Comparison of ENCODE assay signal across 8 cellular contexts in the genomic region with DNA sequence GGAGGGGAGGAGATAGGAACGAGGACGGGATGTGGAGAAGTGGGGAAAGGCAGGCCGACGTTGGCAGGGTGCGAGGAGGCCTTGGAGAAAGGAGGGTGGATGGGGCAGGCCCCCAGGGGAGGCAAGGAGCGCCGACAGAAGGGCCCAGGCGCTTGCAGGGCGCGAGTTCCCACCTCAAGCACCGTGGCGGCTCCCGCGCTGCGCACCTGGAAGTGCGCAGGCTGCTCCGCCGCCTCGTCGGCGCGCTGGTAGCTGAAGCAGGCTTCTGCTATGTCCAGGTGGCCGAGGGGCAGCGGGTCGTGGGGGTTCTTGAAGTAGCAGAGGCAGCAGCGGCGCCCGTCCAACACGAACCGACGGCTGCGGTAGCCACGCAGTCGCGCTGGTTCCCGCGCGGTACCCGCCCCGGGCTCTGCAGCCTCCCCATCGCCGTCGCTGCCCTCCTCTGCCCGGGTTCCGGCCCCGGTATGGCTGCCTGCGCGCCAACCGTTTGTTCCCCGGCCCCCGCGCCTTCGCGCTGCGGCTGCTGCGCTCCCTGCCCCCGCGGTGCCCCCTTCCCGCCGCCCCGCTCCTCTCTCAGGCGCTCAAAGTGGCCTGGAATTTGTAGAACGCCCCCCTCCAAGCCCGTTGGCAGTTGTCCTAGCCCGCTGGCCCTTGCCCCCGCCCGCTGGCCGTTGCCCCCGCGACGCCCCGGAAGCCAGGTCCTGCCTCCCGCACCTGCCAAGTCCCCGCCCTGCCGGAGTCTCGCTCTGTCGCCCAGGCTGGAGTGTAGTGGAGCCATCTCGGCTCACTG. TPM values are rescaled to one million over a fixed set of nuclear protein-coding genes. Genes with fewer than 3 reads are reported as not detected.
DNase-seq lines count a peak whose midpoint lies in the region; ATAC-seq and TF ChIP-seq lines count a peak whose summit lies in the region.

No MANE protein-coding gene starts in this region.

- peaks cover 21% of the 10 kb centered on the region for H3K4me1 Mint-ChIP-seq in T-helper 1 cell treated with Interleukin-12 subunit alpha and Interleukin-12 subunit beta and Interleukin-4 antibody, amounts not matched to agents 30 μg/mL and 1 μg/mL, for 36 hours (ENCODE audit: low read depth)

- H3K4me1 ChIP-seq in HCT116 (ENCODE audit: control insufficient read depth in 1 of 2, insufficient read depth in 2 of 2, low read length in 2 of 2): peaks cover 8 to 34% of the 10 kb centered on the region in 2 experiments

- H3K9ac ChIP-seq in HCT116 (ENCODE audit: low read length): peak overlapping the region; percentile 77

- no TSS peak for BruUV-seq in HCT116 (replicated peaks; lab: Mats Ljungman, UMichigan)

- H4K20me1 ChIP-seq in HCT116 (ENCODE audit: insufficient read depth): no peaks in the 10 kb centered on the region

- H3K27me3 Mint-ChIP-seq in T-helper 1 cell treated with Interleukin-12 subunit alpha and Interleukin-12 subunit beta and Interleukin-4 antibody, amounts not matched to agents 30 μg/mL and 1 μg/mL, for 36 hours (ENCODE audit: low read depth): no peaks in the 10 kb centered on the region

- intact Hi-C loops in HCT116 (cut with micrococcal nuclease): loop anchor here (2.0 kb wide), 2 partner anchors 57 to 67 kb away; a partner anchor contains a TSS

- H3K36me3 ChIP-seq in HCT116 (ENCODE audit: control insufficient read depth in 1 of 2, insufficient read depth in 2 of 2, low read length in 2 of 2): peaks cover 0 to 9% of the 10 kb centered on the region in 2 experiments; a peak in 1 of 4 replicates

- POLR2A ChIA-PET in HCT116 (lab: Charles Lee): interaction anchor here (1.7 kb wide), 1 partner anchor 68 kb away, joined by 8 read pairs; a partner anchor contains a TSS

- peaks cover 31% of the 10 kb centered on the region for H3K79me2 ChIP-seq in HCT116 (ENCODE audit: insufficient read depth, low read length)

- in situ Hi-C loops in astrocyte of the cerebellum (cut with HindIII; ENCODE audit: low sequenced_read_pairs): no loop called here

- H3K4me3 ChIP-seq in GM12864 (ENCODE audit: low read depth, low read length) (peak overlapping the region; percentile 87), HCT116 (replicated peaks in 1 of 2; ENCODE audit: low read depth in 1 of 2, low read length in 2 of 2) (peak overlapping the region; percentile 84 to 94), astrocyte of the cerebellum (ENCODE audit: low read depth, low read length) (peak overlapping the region; percentile 74), iPS-18c (ENCODE audit: insufficient read depth, low read depth, low read length) (peak overlapping the region; percentile 72)

- TF ChIP-seq POLR2A in HCT116 (IDR thresholded peaks at IDR 0.05; ENCODE audit: borderline replicate concordance, extremely low read depth, insufficient read depth, insufficient read length): no peak

- no peaks in the 10 kb centered on the region for H3K27me3 ChIP-seq in HCT116 (ENCODE audit: insufficient read depth, low read length)

- CTCF ChIA-PET in HCT116 (lab: Charles Lee): interaction anchor here (0.8 to 1.5 kb wide), 2 partner anchors 45 to 206 kb away, joined by 3 read pairs; no protein-coding TSS in a partner anchor

- peak overlapping the region; percentile 50 for H2AFZ ChIP-seq in HCT116 (ENCODE audit: low read depth, low read length, poor library complexity, severe bottlenecking)

- TF ChIP-seq CTCF in GM12864 (IDR thresholded peaks at IDR 0.05; ENCODE audit: low read depth, low read length, missing control alignments) (no peak), HCT116 (IDR thresholded peaks at IDR 0.05 in 2 of 3, conservative IDR thresholded peaks at IDR 0.05 in 1 of 3; ENCODE audit: borderline replicate concordance in 1 of 3, insufficient read depth in 1 of 3, low read depth in 2 of 3, low read length in 2 of 3) (no peak), astrocyte of the cerebellum (IDR thresholded peaks at IDR 0.05; ENCODE audit: low read depth, low read length, missing control alignments) (no peak)

- peak overlapping the region; percentile 72 for H3K27ac ChIP-seq in HCT116 (ENCODE audit: low read depth, low read length)

- H3K9me2 ChIP-seq in HCT116 (ENCODE audit: insufficient read depth): no peaks in the 10 kb centered on the region

- TF ChIP-seq RAD21 in HCT116 (IDR thresholded peaks at IDR 0.05; ENCODE audit: low read depth): no peak

- H3K9me3 Mint-ChIP-seq in T-helper 1 cell treated with Interleukin-12 subunit alpha and Interleukin-12 subunit beta and Interleukin-4 antibody, amounts not matched to agents 30 μg/mL and 1 μg/mL, for 36 hours: no peaks in the 10 kb centered on the region

- H3K4me2 ChIP-seq in HCT116 (ENCODE audit: low read length): peak overlapping the region; percentile 79

- ATAC-seq in HCT116: peak; percentile 83

- peak overlapping the region; percentile 95 for H3K4me3 Mint-ChIP-seq in T-helper 1 cell treated with Interleukin-12 subunit alpha and Interleukin-12 subunit beta and Interleukin-4 antibody, amounts not matched to agents 30 μg/mL and 1 μg/mL, for 36 hours

- RAD21 ChIA-PET in HCT116 (lab: Charles Lee; ENCODE audit: low non-redundant PET in 1 of 2, low total read pairs in 2 of 2, uncharacterized antibody in 2 of 2, unreplicated experiment in 2 of 2): no interaction called here

- DNase-seq in GM12864 (ENCODE audit: low read depth): peak; percentile 26
- peak; percentile 52 for DNase-seq in HCT116 (ENCODE audit: low read depth, low spot score)
- peak; percentile 66 for DNase-seq in M059J (ENCODE audit: low read depth)
- no peak for DNase-seq in astrocyte of the cerebellum (ENCODE audit: low read depth)
- peak; percentile 39 to 66 for DNase-seq in stimulated activated CD4-positive, alpha-beta T cell treated with anti-CD3 and anti-CD28 coated beads, Interleukin-12 subunit alpha, Interleukin-12 subunit beta, amount 100 ng/mL, for 24 hours (ENCODE audit: low read depth in 2 of 2)
- DNase-seq in NCI-H1694 (lab: John Stamatoyannopoulos, UW): no peak

- peaks cover 18% of the 10 kb centered on the region for H3K36me3 Mint-ChIP-seq in T-helper 1 cell treated with Interleukin-12 subunit alpha and Interleukin-12 subunit beta and Interleukin-4 antibody, amounts not matched to agents 30 μg/mL and 1 μg/mL, for 36 hours (ENCODE audit: low read depth)

- H3K27ac Mint-ChIP-seq in T-helper 1 cell treated with Interleukin-12 subunit alpha and Interleukin-12 subunit beta and Interleukin-4 antibody, amounts not matched to agents 30 μg/mL and 1 μg/mL, for 36 hours: peak overlapping the region; percentile 99

- no peaks in the 10 kb centered on the region for H3K9me3 ChIP-seq in HCT116 (ENCODE audit: control insufficient read depth in 1 of 2, insufficient read depth in 1 of 2, low read depth in 1 of 2, low read length in 2 of 2)
- no peaks in the 10 kb centered on the region for H3K9me3 ChIP-seq in iPS-18c (ENCODE audit: control insufficient read depth, insufficient read depth, low read length)

TF ChIP-seq in HCT116, 20 proteins besides CTCF, POLR2A, EP300 and RAD21 (continues in another document):
- TF ChIP-seq ZFX (IDR thresholded peaks at IDR 0.05) (peak; percentile 71), EZH2phosphoT487 (IDR thresholded peaks at IDR 0.05; ENCODE audit: borderline replicate concordance) (no peak), SRF (IDR thresholded peaks at IDR 0.05; ENCODE audit: low read depth) (no peak), FOSL1 (IDR thresholded peaks at IDR 0.05; ENCODE audit: low read depth) (no peak), SIN3A (IDR thresholded peaks at IDR 0.05; ENCODE audit: low read depth) (peak; percentile 51), TCF7L2 (IDR thresholded peaks at IDR 0.05; ENCODE audit: borderline replicate concordance, extremely low read depth, insufficient read depth, insufficient read length) (no peak), POLR2AphosphoS5 (IDR thresholded peaks at IDR 0.05; ENCODE audit: low read depth, low read length) (peak; percentile 63), CEBPB (IDR thresholded peaks at IDR 0.05; ENCODE audit: low read depth) (no peak), EGR1 (IDR thresholded peaks at IDR 0.05; ENCODE audit: low read depth) (peak; percentile 33; the same call in 1 of the 2 replicates), JUND (IDR thresholded peaks at IDR 0.05) (no peak)
- TF ChIP-seq, protein P1, sequence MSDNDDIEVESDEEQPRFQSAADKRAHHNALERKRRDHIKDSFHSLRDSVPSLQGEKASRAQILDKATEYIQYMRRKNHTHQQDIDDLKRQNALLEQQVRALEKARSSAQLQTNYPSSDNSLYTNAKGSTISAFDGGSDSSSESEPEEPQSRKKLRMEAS (IDR thresholded peaks at IDR 0.05): peak; percentile 50
- TF ChIP-seq, protein P2, sequence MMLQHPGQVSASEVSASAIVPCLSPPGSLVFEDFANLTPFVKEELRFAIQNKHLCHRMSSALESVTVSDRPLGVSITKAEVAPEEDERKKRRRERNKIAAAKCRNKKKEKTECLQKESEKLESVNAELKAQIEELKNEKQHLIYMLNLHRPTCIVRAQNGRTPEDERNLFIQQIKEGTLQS (IDR thresholded peaks at IDR 0.05): no peak

RNA-seq across cellular contexts. Expression of a gene that starts 1.1 kb away (rescaled TPM):
- total RNA-seq in HCT116 (2021; ENCODE audit: unreplicated experiment): 40.4 TPM
- polyA plus RNA-seq in HCT116 (2012): 12.2 and 13.1 TPM in 2 replicates
- total RNA-seq in M059J (2014; rRNA removed; shearing (Covaris generic)): 24.1 and 28.3 TPM in 2 replicates

RNA-seq across cellular contexts. Expression of a gene that starts 56.9 kb away (rescaled TPM):
- total RNA-seq in HCT116 (2021; ENCODE audit: unreplicated experiment): 24.5 TPM
- polyA plus RNA-seq in HCT116 (2012): 5.9 and 9.9 TPM in 2 replicates
- total RNA-seq in M059J (2014; rRNA removed; shearing (Covaris generic)): 18.5 and 25.1 TPM in 2 replicates

Comparison
In these comparisons a context has a peak if more than half of its experiments do, and no peak if none do; other contexts are left out.
1. DNase-seq: peak in GM12864 (single experiment), HCT116 (single experiment), M059J (single experiment) and stimulated activated CD4-positive, alpha-beta T cell treated with anti-CD3 and anti-CD28 coated beads, Interleukin-12 subunit alpha, Interleukin-12 subunit beta, amount 100 ng/mL, for 24 hours (2 of 2); none in astrocyte of the cerebellum (single experiment) and NCI-H1694 (single experiment).
2. Peak in every context shown above with its lines, with median percentiles within 50 percentile points of each other: H3K4me3 ChIP-seq.